8 cellular contexts compared by ENCODE assay signal in genomic region chr11:124415356-124415923, GRCh38.
A peak's percentile ranks its signal among the peaks of the same experiment; 100 is the strongest.
DNase-seq lines count a peak whose midpoint lies in the region; ATAC-seq and FAIRE-seq lines count a peak whose summit lies in the region.

No MANE protein-coding gene starts in this region.

- FAIRE-seq in islet of Langerhans (lab: Jason Lieb, UNC), result peak; percentile 84

- no peaks in the 10 kb centered on the region for H3K9me3 ChIP-seq in adipocyte (ENCODE audit: control insufficient read depth, low read length)

- no peaks in the 10 kb centered on the region for H3K4me1 ChIP-seq in adipocyte (ENCODE audit: control insufficient read depth, insufficient read depth, low read length)

- no peak overlapping the region for H3K9ac ChIP-seq in adipocyte (ENCODE audit: low read length)

- no peak overlapping the region for H3K4me3 ChIP-seq in adipocyte (ENCODE audit: low read length)

- DNase-seq in NCI-H2081 (lab: John Stamatoyannopoulos, UW) (peak; percentile 31 to 45), NCI-H2081 treated with DMSO at 0.1 percent for 48 hours (lab: John Stamatoyannopoulos, UW) (no peak), MV-4-11 (lab: John Stamatoyannopoulos, UW) (peak; percentile 24), adipocyte (ENCODE audit: low read depth) (peak; percentile 79), cerebellar nuclear complex (lab: John Stamatoyannopoulos, UW) (no peak)

- no peak for ATAC-seq in GM19463 (IDR thresholded peaks at IDR 0.05; ENCODE audit: unreplicated experiment)
- no peak for ATAC-seq in HG03135 (IDR thresholded peaks at IDR 0.05; ENCODE audit: unreplicated experiment)

- H3K36me3 ChIP-seq in adipocyte (ENCODE audit: control insufficient read depth, insufficient read depth, low read length, severe bottlenecking), result no peaks in the 10 kb centered on the region

- H3K27me3 ChIP-seq in adipocyte (replicated peaks; ENCODE audit: control insufficient read depth, insufficient read depth, low read length), result peaks cover 35% of the 10 kb centered on the region

Comparison
In these comparisons a context has a peak if more than half of its experiments do, and no peak if none do; other contexts are left out.
1. DNase-seq: peak in NCI-H2081 (2 of 2), MV-4-11 (single experiment) and adipocyte (single experiment); none in NCI-H2081 treated with DMSO at 0.1 percent for 48 hours (single experiment) and cerebellar nuclear complex (0 of 2).